In genomic region chr10:5449227-5449626, GRCh38 we compare ENCODE assay signal across 10 cellular contexts. TPM values are rescaled to one million over a fixed set of nuclear protein-coding genes. Genes with fewer than 3 reads are reported as not detected.
DNase-seq lines count a peak whose midpoint lies in the region; ATAC-seq and TF ChIP-seq lines count a peak whose summit lies in the region.
"Had no signal": no experiment of that assay in that cellular context is flagged by ENCODE, and none has a peak within 500 bp of the region (broad histone marks: within the 10 kb centered on the region; RNA-seq: fewer than 3 reads in every experiment).

No MANE protein-coding gene starts in this region.

- H3K4me3 Mint-ChIP-seq in T-cell = peak overlapping the region in 1 of 3 donors; percentile 84

- peak overlapping the region; percentile 90 for H3K9ac ChIP-seq in GM23248
- peak overlapping the region in 2 of 3 donors; percentile 44 to 51 for H3K9ac ChIP-seq in skeletal muscle tissue (ENCODE audit: low read depth in 1 of 3, low read length in 3 of 3)

- ATAC-seq in left lung (no peak), HG03378 (IDR thresholded peaks at IDR 0.05; ENCODE audit: unreplicated experiment) (no peak), T-cell (replicated peaks in 1 of 4) (no peak), HG03520 (IDR thresholded peaks at IDR 0.05; ENCODE audit: unreplicated experiment) (no peak)

- H2AFZ ChIP-seq in GM23248 = 0 out of 2 replicates have a peak overlapping the region, but pooled peaks have one; percentile 4

- intact Hi-C loops in left lung (cut with DNase I) = loop anchor here in 1 of 2 donors (10.0 kb wide), 1 partner anchor 176 kb away; no protein-coding TSS in a partner anchor

- no peaks in the 10 kb centered on the region for H4K20me1 ChIP-seq in GM23248 (ENCODE audit: insufficient read depth)

- peaks cover 9% of the 10 kb centered on the region for H3K36me3 Mint-ChIP-seq in T-cell
- H3K36me3 Mint-ChIP-seq: IgD-negative memory B cell had no signal

- peaks cover 100% of the 10 kb centered on the region for H3K79me2 ChIP-seq in GM23248 (ENCODE audit: insufficient read depth)

- no peaks in the 10 kb centered on the region for H3K9me3 ChIP-seq in GM23248 (ENCODE audit: low read depth)
- H3K9me3 ChIP-seq in left lung = no peaks in the 10 kb centered on the region
- no peaks in the 10 kb centered on the region for H3K9me3 ChIP-seq in skeletal muscle tissue (ENCODE audit: control insufficient read depth in 3 of 3, low read length in 3 of 3)

- no peaks in the 10 kb centered on the region for H3K9me2 ChIP-seq in GM23248 (ENCODE audit: insufficient read depth)

- DNase-seq in GM23248 = peak; percentile 28
- DNase-seq in astrocyte of the spinal cord (ENCODE audit: low read depth, low spot score) = no peak
- DNase-seq in left lung = no peak
- no peak for DNase-seq in T-cell
- DNase-seq in NCI-H2081 (lab: John Stamatoyannopoulos, UW) = no peak
- DNase-seq: DMS79 had no signal

- H3K36me3 ChIP-seq in GM23248 (ENCODE audit: low read depth) (peaks cover 27% of the 10 kb centered on the region), left lung (peaks cover 8 to 23% of the 10 kb centered on the region in 2 donors), skeletal muscle tissue (ENCODE audit: control insufficient read depth in 3 of 3, insufficient read depth in 3 of 3, low read length in 3 of 3) (peaks cover 8 to 19% (median 19%) of the 10 kb centered on the region in 3 donors)

- peak overlapping the region; percentile 74 for H3K27ac ChIP-seq in GM23248
- peak overlapping the region; percentile 42 to 81 for H3K27ac ChIP-seq in left lung
- no peak overlapping the region for H3K27ac ChIP-seq in skeletal muscle tissue (ENCODE audit: low read depth, low read length)

- no peak overlapping the region for H3K27ac Mint-ChIP-seq in T-cell

- H3K4me1 Mint-ChIP-seq in T-cell = peaks cover 31 to 41% (median 38%) of the 10 kb centered on the region in 3 donors

- peaks cover 62% of the 10 kb centered on the region for H3F3A ChIP-seq in GM23248 (ENCODE audit: insufficient read depth)

- H3K9me3 Mint-ChIP-seq in T-cell = no peaks in the 10 kb centered on the region
- H3K9me3 Mint-ChIP-seq: IgD-negative memory B cell had no signal

- in situ Hi-C loops in GM23248 (cut with MboI) (no loop called here), astrocyte of the spinal cord (cut with HindIII; ENCODE audit: low sequenced_read_pairs) (no loop called here)

- POLR2A ChIA-PET in T-cell (lab: Charles Lee) = no interaction called here

- H3K4me2 ChIP-seq in GM23248 (ENCODE audit: unreplicated experiment) = peak overlapping the region; percentile 96

- peak overlapping the region; percentile 79 for H3K4me3 ChIP-seq in GM23248
- H3K4me3 ChIP-seq in astrocyte of the spinal cord (ENCODE audit: low read depth, low read length) = peak overlapping the region; percentile 70
- peak overlapping the region in 1 of 2 donors; percentile 47 for H3K4me3 ChIP-seq in left lung
- peak overlapping the region; percentile 16 to 90 (median 17) for H3K4me3 ChIP-seq in skeletal muscle tissue (ENCODE audit: low read length in 3 of 3)

- H3K4me1 ChIP-seq in GM23248 (ENCODE audit: insufficient read depth) (peaks cover 26% of the 10 kb centered on the region), left lung (peaks cover 4 to 28% of the 10 kb centered on the region in 2 donors), skeletal muscle tissue (ENCODE audit: control insufficient read depth in 3 of 3, insufficient read depth in 3 of 3, low read length in 3 of 3) (peaks cover 3 to 15% (median 12%) of the 10 kb centered on the region in 3 donors)

- H3K27me3 ChIP-seq in GM23248 (replicated peaks; ENCODE audit: insufficient read depth) (no peaks in the 10 kb centered on the region), left lung (no peaks in the 10 kb centered on the region), skeletal muscle tissue (ENCODE audit: control insufficient read depth in 3 of 3, insufficient read depth in 3 of 3, low read length in 3 of 3) (no peaks in the 10 kb centered on the region)

- CTCF ChIA-PET in T-cell (lab: Charles Lee) = interaction anchor here (0.5 to 0.6 kb wide), 3 partner anchors 22 to 599 kb away, joined by 4 to 5 read pairs (median 4); no protein-coding TSS in a partner anchor

- H3K27me3 Mint-ChIP-seq in T-cell = no peaks in the 10 kb centered on the region
- H3K27me3 Mint-ChIP-seq: IgD-negative memory B cell had no signal

- no peak for TF ChIP-seq CTCF in astrocyte of the spinal cord (IDR thresholded peaks at IDR 0.05; ENCODE audit: low read depth, low read length)
- no peak for TF ChIP-seq CTCF in left lung (IDR thresholded peaks at IDR 0.05)

- 3 to 4% methylated on average over 2 of the region's 2 CpGs for WGBS in GM23248 (ENCODE audit: low coverage in 1 of 2, low lambda C conversion rate in 2 of 2, missing lambda C conversion rate in 2 of 2), 2 experiments

RNA-seq across cellular contexts. Expression of gene NET1, which starts 36.9 kb away (rescaled TPM):
- total RNA-seq in GM23248 (2014; rRNA removed; shearing (Covaris generic)) = 40.2 and 42.9 TPM in 2 replicates
- polyA plus RNA-seq in GM23248 (2016; fragmentation: Nextera tagmentation; extraction: Ambion mirVana) = 36.5 and 36.7 TPM in 2 replicates
- total RNA-seq in left lung = 10 to 100 TPM; 36.3 to 45.2 TPM
- 79.3 TPM for total RNA-seq in skeletal muscle tissue
- 10 to 100 TPM; 10.5 to 41.1 (median 25.1) TPM for total RNA-seq in T-cell

RNA-seq across cellular contexts. Expression of gene TUBAL3, which starts 44.6 kb away (rescaled TPM):
- total RNA-seq in GM23248 (2014; rRNA removed; shearing (Covaris generic)) = not detected in 2 replicates
- polyA plus RNA-seq in GM23248 (2016; fragmentation: Nextera tagmentation; extraction: Ambion mirVana) = not detected in 2 replicates
- total RNA-seq in left lung (not detected), skeletal muscle tissue (not detected), T-cell (not detected)
- polyA plus RNA-seq: IgD-negative memory B cell had no signal

RNA-seq across cellular contexts. Expression of gene CALML5, which starts 50.1 kb away (rescaled TPM):
- not detected in 2 replicates for total RNA-seq in GM23248 (2014; rRNA removed; shearing (Covaris generic))
- polyA plus RNA-seq in GM23248 (2016; fragmentation: Nextera tagmentation; extraction: Ambion mirVana) = not detected in 2 replicates
- total RNA-seq in left lung = not detected
- not detected for total RNA-seq in skeletal muscle tissue
- total RNA-seq in T-cell = not detected
- polyA plus RNA-seq: IgD-negative memory B cell had no signal
